ENCODE assay signal across 8 cellular contexts in genomic region chr2:202375006-202375610, GRCh38. TPM values are rescaled to one million over a fixed set of nuclear protein-coding genes. Genes with fewer than 3 reads are reported as not detected.
DNase-seq lines count a peak whose midpoint lies in the region; ATAC-seq and TF ChIP-seq lines count a peak whose summit lies in the region.

No MANE protein-coding gene starts in this region.

- H3K36me3 ChIP-seq in left lung: no peaks in the 10 kb centered on the region

- peak overlapping the region; percentile 95 to 98 for H3K27ac ChIP-seq in left lung

- TF ChIP-seq CTCF in NB4 (IDR thresholded peaks at IDR 0.05; ENCODE audit: low read depth, low read length): peak; percentile 1
- no peak for TF ChIP-seq CTCF in left lung (IDR thresholded peaks at IDR 0.05)

- DNase-seq in Daoy (ENCODE audit: low read depth) (peak; percentile 70), NB4 (ENCODE audit: low read depth) (peak; percentile 50), left lung (peak; percentile 61 to 83)
- DNase-seq in activated CD4-positive, alpha-beta T cell treated with anti-CD3 and anti-CD28 coated beads, Interleukin-2, amount 10 ng/mL, durations not matched to agents 24 days and 14 days: peak; percentile 75
- peak; percentile 15 to 25 for DNase-seq in stimulated activated CD4-positive, alpha-beta T cell treated with anti-CD3 and anti-CD28 coated beads, Interleukin-1b, Interleukin-23, amount 100 ng/mL, for 4 hours (ENCODE audit: low read depth in 2 of 2)

- peaks cover 0 to 9% of the 10 kb centered on the region in 2 donors for H3K27me3 ChIP-seq in left lung

- H3K4me1 ChIP-seq in left lung: peaks cover 5 to 30% of the 10 kb centered on the region in 2 donors

- H3K4me3 ChIP-seq in NB4 (ENCODE audit: low read depth, low read length): peak overlapping the region; percentile 78
- H3K4me3 ChIP-seq in left lung: peak overlapping the region; percentile 70 to 84

- TF ChIP-seq POLR2A in NB4 (IDR thresholded peaks at IDR 0.05; ENCODE audit: extremely low read depth, insufficient read length): no peak

- H3K36me3 Mint-ChIP-seq in activated CD4-positive, alpha-beta T cell treated with anti-CD3 and anti-CD28 coated beads, Interleukin-2, amount 10 ng/mL, durations not matched to agents 24 days and 14 days (ENCODE audit: low read depth): no peaks in the 10 kb centered on the region
- peaks cover 24% of the 10 kb centered on the region for H3K36me3 Mint-ChIP-seq in dendritic cell treated with granulocyte-macrophage colony-stimulating factor and Interleukin-4, amounts not matched to agents 40 ng/mL and 50 ng/mL, for 4 days (ENCODE audit: low read depth)

- no peaks in the 10 kb centered on the region for H3K9me3 ChIP-seq in left lung

- peak; percentile 9 for ATAC-seq in left lung
- no peak for ATAC-seq in HG02571 (IDR thresholded peaks at IDR 0.05; ENCODE audit: unreplicated experiment)
- ATAC-seq in GM19035 (IDR thresholded peaks at IDR 0.05; ENCODE audit: unreplicated experiment): no peak

- H3K9me3 Mint-ChIP-seq in activated CD4-positive, alpha-beta T cell treated with anti-CD3 and anti-CD28 coated beads, Interleukin-2, amount 10 ng/mL, durations not matched to agents 24 days and 14 days: no peaks in the 10 kb centered on the region
- H3K9me3 Mint-ChIP-seq in dendritic cell treated with granulocyte-macrophage colony-stimulating factor and Interleukin-4, amounts not matched to agents 40 ng/mL and 50 ng/mL, for 4 days: no peaks in the 10 kb centered on the region

- H3K4me1 Mint-ChIP-seq in activated CD4-positive, alpha-beta T cell treated with anti-CD3 and anti-CD28 coated beads, Interleukin-2, amount 10 ng/mL, durations not matched to agents 24 days and 14 days: peaks cover 25% of the 10 kb centered on the region
- H3K4me1 Mint-ChIP-seq in dendritic cell treated with granulocyte-macrophage colony-stimulating factor and Interleukin-4, amounts not matched to agents 40 ng/mL and 50 ng/mL, for 4 days (ENCODE audit: low read depth): peaks cover 19% of the 10 kb centered on the region

- H3K4me3 Mint-ChIP-seq in activated CD4-positive, alpha-beta T cell treated with anti-CD3 and anti-CD28 coated beads, Interleukin-2, amount 10 ng/mL, durations not matched to agents 24 days and 14 days: peak overlapping the region; percentile 95
- H3K4me3 Mint-ChIP-seq in dendritic cell treated with granulocyte-macrophage colony-stimulating factor and Interleukin-4, amounts not matched to agents 40 ng/mL and 50 ng/mL, for 4 days: peak overlapping the region; percentile 88

- H3K27ac Mint-ChIP-seq in activated CD4-positive, alpha-beta T cell treated with anti-CD3 and anti-CD28 coated beads, Interleukin-2, amount 10 ng/mL, durations not matched to agents 24 days and 14 days: peak overlapping the region; percentile 79
- H3K27ac Mint-ChIP-seq in dendritic cell treated with granulocyte-macrophage colony-stimulating factor and Interleukin-4, amounts not matched to agents 40 ng/mL and 50 ng/mL, for 4 days: peak overlapping the region; percentile 94

- peaks cover 10% of the 10 kb centered on the region for H3K27me3 Mint-ChIP-seq in activated CD4-positive, alpha-beta T cell treated with anti-CD3 and anti-CD28 coated beads, Interleukin-2, amount 10 ng/mL, durations not matched to agents 24 days and 14 days
- H3K27me3 Mint-ChIP-seq in dendritic cell treated with granulocyte-macrophage colony-stimulating factor and Interleukin-4, amounts not matched to agents 40 ng/mL and 50 ng/mL, for 4 days: peaks cover 9% of the 10 kb centered on the region

- intact Hi-C loops in activated CD4-positive, alpha-beta T cell treated with anti-CD3 and anti-CD28 coated beads, Interleukin-2, amount 10 ng/mL, durations not matched to agents 24 days and 14 days (cut with micrococcal nuclease): loop anchor here (5.0 to 10.0 kb wide), 2 partner anchors 73 to 260 kb away; partner anchors contain the start of gene FAM117B
- intact Hi-C loops in dendritic cell treated with granulocyte-macrophage colony-stimulating factor and Interleukin-4, amounts not matched to agents 40 ng/mL and 50 ng/mL, for 4 days (cut with micrococcal nuclease): loop anchor here (5.0 to 10.0 kb wide), 3 partner anchors 108 to 640 kb away; partner anchors contain the start of genes CARF, NBEAL1, NOP58 and WDR12
- intact Hi-C loops in left lung (cut with DNase I): no loop called here

RNA-seq across cellular contexts. Expression of gene BMPR2, which starts 1.0 kb away (rescaled TPM):
- total RNA-seq in Daoy (2014; rRNA removed; shearing (Covaris generic)): 5.7 and 8.2 TPM in 2 replicates
- total RNA-seq in activated CD4-positive, alpha-beta T cell treated with anti-CD3 and anti-CD28 coated beads, Interleukin-2, amount 10 ng/mL, durations not matched to agents 24 days and 14 days: 5.4 and 6.3 TPM in 2 replicates
- total RNA-seq in left lung: 10 to 100 TPM; 88.7 to 99.7 TPM

Comparison
In these comparisons a context has a peak if more than half of its experiments do, and no peak if none do; other contexts are left out.
1. DNase-seq: peak in every context shown above with its lines; median percentile 75 in activated CD4-positive, alpha-beta T cell treated with anti-CD3 and anti-CD28 coated beads, Interleukin-2, amount 10 ng/mL, durations not matched to agents 24 days and 14 days; 72 in left lung; 70 in Daoy; 50 in NB4; 20 in stimulated activated CD4-positive, alpha-beta T cell treated with anti-CD3 and anti-CD28 coated beads, Interleukin-1b, Interleukin-23, amount 100 ng/mL, for 4 hours.
2. intact Hi-C loops: an anchor here in activated CD4-positive, alpha-beta T cell treated with anti-CD3 and anti-CD28 coated beads, Interleukin-2, amount 10 ng/mL, durations not matched to agents 24 days and 14 days (5.0 to 10.0 kb wide) and dendritic cell treated with granulocyte-macrophage colony-stimulating factor and Interleukin-4, amounts not matched to agents 40 ng/mL and 50 ng/mL, for 4 days (5.0 to 10.0 kb wide); none called in left lung.